Comparison of ENCODE assay signal across 21 cellular contexts in genomic region chr1:197392541-197392940, GRCh38.
DNase-seq lines count a peak whose midpoint lies in the region; ATAC-seq and TF ChIP-seq lines count a peak whose summit lies in the region.
"Had no signal": no experiment of that assay in that cellular context is flagged by ENCODE, and none has a peak within 500 bp of the region (broad histone marks: within the 10 kb centered on the region; RNA-seq: fewer than 3 reads in every experiment).

No MANE protein-coding gene starts in this region.

- H3K79me2 ChIP-seq in SK-N-SH (ENCODE audit: insufficient read depth) (no peaks in the 10 kb centered on the region), HCT116 (ENCODE audit: insufficient read depth, low read length) (no peaks in the 10 kb centered on the region)

- H3F3A ChIP-seq in SK-N-SH (replicated peaks; ENCODE audit: insufficient read depth): peaks cover 4% of the 10 kb centered on the region

- H3K27me3 ChIP-seq in SK-N-SH (ENCODE audit: insufficient read depth) (no peaks in the 10 kb centered on the region), HCT116 (ENCODE audit: insufficient read depth, low read length) (no peaks in the 10 kb centered on the region)
- H3K27me3 ChIP-seq in naive thymus-derived CD4-positive, alpha-beta T cell (ENCODE audit: control insufficient read depth in 2 of 2, insufficient read depth in 2 of 2, low read length in 2 of 2): no peaks in the 10 kb centered on the region

- no peak overlapping the region for H2AFZ ChIP-seq in SK-N-SH (ENCODE audit: low read depth)
- peak overlapping the region; percentile 57 for H2AFZ ChIP-seq in HCT116 (ENCODE audit: low read depth, low read length, poor library complexity, severe bottlenecking)

- no peaks in the 10 kb centered on the region; a peak in 1 of 4 replicates for H3K4me1 ChIP-seq in SK-N-SH (ENCODE audit: control insufficient read depth in 1 of 2, insufficient read depth in 2 of 2, low read depth in 1 of 2, low read length in 1 of 2)
- H3K4me1 ChIP-seq in HCT116 (ENCODE audit: control insufficient read depth in 1 of 2, insufficient read depth in 2 of 2, low read length in 2 of 2): no peaks in the 10 kb centered on the region
- peaks cover 0 to 28% of the 10 kb centered on the region in 2 donors for H3K4me1 ChIP-seq in naive thymus-derived CD4-positive, alpha-beta T cell (ENCODE audit: control insufficient read depth in 2 of 2, insufficient read depth in 2 of 2, low read length in 2 of 2)

- no peak overlapping the region for H3K9ac ChIP-seq in SK-N-SH
- no peak overlapping the region for H3K9ac ChIP-seq in HCT116 (ENCODE audit: low read length)

- TF ChIP-seq EP300 in SK-N-SH (IDR thresholded peaks at IDR 0.05; ENCODE audit: borderline replicate concordance in 1 of 2, low read depth in 1 of 2, low read length in 1 of 2): no peak

- intact Hi-C loops in HCT116 (cut with micrococcal nuclease): no loop called here
- intact Hi-C loops in naive thymus-derived CD4-positive, alpha-beta T cell (cut with micrococcal nuclease): loop anchor here in 1 of 2 donors (5.0 kb wide), 5 partner anchors 35 to 1075 kb away; partner anchors contain the start of gene C1orf53

- H3K36me3 Mint-ChIP-seq in T-cell: no peaks in the 10 kb centered on the region
- H3K36me3 Mint-ChIP-seq in naive thymus-derived CD4-positive, alpha-beta T cell: no peaks in the 10 kb centered on the region
- no peaks in the 10 kb centered on the region for H3K36me3 Mint-ChIP-seq in naive thymus-derived CD8-positive, alpha-beta T cell
- H3K36me3 Mint-ChIP-seq: CD14-positive monocyte had no signal

- DNase-seq in SK-N-SH: no peak
- DNase-seq in HCT116 (ENCODE audit: low read depth, low spot score): no peak
- no peak for DNase-seq in T-cell
- DNase-seq in naive thymus-derived CD4-positive, alpha-beta T cell: no peak
- DNase-seq in naive thymus-derived CD8-positive, alpha-beta T cell: no peak
- no peak for DNase-seq in retina
- DNase-seq: H7, HFFc6, NCI-H1105 treated with DMSO at 0.1 percent for 48 hours, NCI-H2029 treated with DMSO at 0.1 percent for 48 hours, NCI-H2227 treated with DMSO at 0.1 percent for 48 hours, NCI-H526 treated with DMSO at 0.1 percent for 48 hours, SHP77 had no signal

- RAD21 ChIA-PET in HCT116 (lab: Charles Lee; ENCODE audit: low non-redundant PET in 1 of 2, low total read pairs in 2 of 2, uncharacterized antibody in 2 of 2, unreplicated experiment in 2 of 2): no interaction called here

- H3K9me2 ChIP-seq in SK-N-SH: no peaks in the 10 kb centered on the region
- no peaks in the 10 kb centered on the region for H3K9me2 ChIP-seq in HCT116 (ENCODE audit: insufficient read depth)

- ATAC-seq in SK-N-SH treated with all-trans-retinoic acid at 6 μM for 48 hours (peak; percentile 78), HCT116 (no peak), T-cell (replicated peaks in 1 of 4) (no peak), GM18873 (IDR thresholded peaks at IDR 0.05; ENCODE audit: low FRiP score, unreplicated experiment) (no peak)
- ATAC-seq in naive thymus-derived CD4-positive, alpha-beta T cell: no peak
- ATAC-seq in naive thymus-derived CD8-positive, alpha-beta T cell: no peak
- ATAC-seq: Panc1 had no signal

- H3K9me3 ChIP-seq in SK-N-SH: no peaks in the 10 kb centered on the region
- H3K9me3 ChIP-seq in HCT116 (ENCODE audit: control insufficient read depth in 1 of 2, insufficient read depth in 1 of 2, low read depth in 1 of 2, low read length in 2 of 2): no peaks in the 10 kb centered on the region
- no peaks in the 10 kb centered on the region for H3K9me3 ChIP-seq in naive thymus-derived CD4-positive, alpha-beta T cell (ENCODE audit: control insufficient read depth in 2 of 3, low read length in 3 of 3)

- H4K20me1 ChIP-seq in SK-N-SH (ENCODE audit: insufficient read depth) (no peaks in the 10 kb centered on the region), HCT116 (ENCODE audit: insufficient read depth) (no peaks in the 10 kb centered on the region)

- H3K4me3 ChIP-seq in SK-N-SH (ENCODE audit: low read depth in 2 of 2, low read length in 1 of 2) (no peak overlapping the region), HCT116 (replicated peaks in 1 of 2; ENCODE audit: low read depth in 1 of 2, low read length in 2 of 2) (no peak overlapping the region)
- H3K4me3 ChIP-seq in naive thymus-derived CD4-positive, alpha-beta T cell (ENCODE audit: low read length): no peak overlapping the region

- H3K27ac ChIP-seq in SK-N-SH (ENCODE audit: low read depth in 2 of 2, low read length in 1 of 2): no peak overlapping the region; a peak in 1 of 4 replicates
- H3K27ac ChIP-seq in HCT116 (ENCODE audit: low read depth, low read length): no peak overlapping the region
- no peak overlapping the region for H3K27ac ChIP-seq in naive thymus-derived CD4-positive, alpha-beta T cell (ENCODE audit: low read depth, low read length)
- H3K27ac ChIP-seq: 22Rv1, RWPE1 had no signal

- H3K4me1 Mint-ChIP-seq in T-cell: peaks cover 39 to 42% (median 42%) of the 10 kb centered on the region in 3 donors
- peaks cover 18 to 56% (median 46%) of the 10 kb centered on the region in 7 donors for H3K4me1 Mint-ChIP-seq in naive thymus-derived CD4-positive, alpha-beta T cell
- peaks cover 18 to 37% (median 35%) of the 10 kb centered on the region in 4 donors for H3K4me1 Mint-ChIP-seq in naive thymus-derived CD8-positive, alpha-beta T cell
- H3K4me1 Mint-ChIP-seq: B cell had no signal

- no peaks in the 10 kb centered on the region for H3K9me3 Mint-ChIP-seq in T-cell
- no peaks in the 10 kb centered on the region for H3K9me3 Mint-ChIP-seq in naive thymus-derived CD4-positive, alpha-beta T cell
- no peaks in the 10 kb centered on the region for H3K9me3 Mint-ChIP-seq in naive thymus-derived CD8-positive, alpha-beta T cell
- H3K9me3 Mint-ChIP-seq: HFFc6; T-helper 1 cell treated with Interleukin-12 subunit alpha and Interleukin-12 subunit beta and Interleukin-4 antibody, amounts not matched to agents 30 μg/mL and 1 μg/mL, for 36 hours had no signal

- 19% methylated on average over 1 of the region's 1 CpG for WGBS in SK-N-SH (ENCODE audit: low lambda C conversion rate)

- no peak for TF ChIP-seq POLR2A in HCT116 (IDR thresholded peaks at IDR 0.05; ENCODE audit: borderline replicate concordance, extremely low read depth, insufficient read depth, insufficient read length)

- peak overlapping the region; percentile 29 to 87 for H3K27ac Mint-ChIP-seq in T-cell
- H3K27ac Mint-ChIP-seq in naive thymus-derived CD4-positive, alpha-beta T cell: peak overlapping the region in 6 of 9 donors; percentile 52 to 93 (median 90)
- H3K27ac Mint-ChIP-seq in naive thymus-derived CD8-positive, alpha-beta T cell: peak overlapping the region in 5 of 10 donors; percentile 17 to 94 (median 85)
- H3K27ac Mint-ChIP-seq: B cell; CD14-positive monocyte; HFFc6; T-helper 1 cell treated with Interleukin-12 subunit alpha and Interleukin-12 subunit beta and Interleukin-4 antibody, amounts not matched to agents 30 μg/mL and 1 μg/mL, for 36 hours had no signal

- no TSS peak for BruUV-seq in HCT116 (replicated peaks; lab: Mats Ljungman, UMichigan)

- H3K4me2 ChIP-seq in SK-N-SH (no peak overlapping the region), HCT116 (ENCODE audit: low read length) (no peak overlapping the region)

- TF ChIP-seq RAD21 in SK-N-SH (IDR thresholded peaks at IDR 0.05; ENCODE audit: low read length): no peak
- TF ChIP-seq RAD21 in HCT116 (IDR thresholded peaks at IDR 0.05; ENCODE audit: low read depth): no peak

- POLR2A ChIA-PET in SK-N-SH (lab: Yijun Ruan, JAX): no interaction called here
- POLR2A ChIA-PET in HCT116 (lab: Charles Lee): no interaction called here
- POLR2A ChIA-PET in T-cell (lab: Charles Lee): no interaction called here
- POLR2A ChIA-PET in naive thymus-derived CD4-positive, alpha-beta T cell (lab: Charles Lee): interaction anchor here (1.2 kb wide), 1 partner anchor 12 kb away, joined by 3 read pairs; no protein-coding TSS in a partner anchor
- POLR2A ChIA-PET in naive thymus-derived CD8-positive, alpha-beta T cell (lab: Charles Lee): no interaction called here

- H3K27me3 Mint-ChIP-seq in T-cell: no peaks in the 10 kb centered on the region
- peaks cover 0 to 14% (median 0%) of the 10 kb centered on the region in 5 donors for H3K27me3 Mint-ChIP-seq in naive thymus-derived CD4-positive, alpha-beta T cell
- H3K27me3 Mint-ChIP-seq in naive thymus-derived CD8-positive, alpha-beta T cell: no peaks in the 10 kb centered on the region
- H3K27me3 Mint-ChIP-seq: B cell had no signal

- CTCF ChIA-PET in SK-N-SH (lab: Yijun Ruan, JAX) (interaction anchor here (1.0 to 1.8 kb wide), 3 partner anchors 9 to 213 kb away, joined by 3 to 5 read pairs (median 3); no protein-coding TSS in a partner anchor), HCT116 (lab: Charles Lee) (interaction anchor here (0.8 kb wide), 1 partner anchor 7 kb away, joined by 5 read pairs; no protein-coding TSS in a partner anchor), T-cell (lab: Charles Lee) (interaction anchor here (0.6 to 1.0 kb wide), 2 partner anchors 7 to 9 kb away, joined by 3 to 4 read pairs; no protein-coding TSS in a partner anchor)
- CTCF ChIA-PET in naive thymus-derived CD4-positive, alpha-beta T cell (lab: Charles Lee): interaction anchor here (1.3 kb wide), 2 partner anchors 7 to 9 kb away, joined by 3 to 7 read pairs; no protein-coding TSS in a partner anchor

- no peak for TF ChIP-seq CTCF in SK-N-SH (IDR thresholded peaks at IDR 0.05)
- TF ChIP-seq CTCF in HCT116 (IDR thresholded peaks at IDR 0.05 in 2 of 3, conservative IDR thresholded peaks at IDR 0.05 in 1 of 3; ENCODE audit: borderline replicate concordance in 1 of 3, insufficient read depth in 1 of 3, low read depth in 2 of 3, low read length in 2 of 3): no peak

- no peak overlapping the region for H3K4me3 Mint-ChIP-seq in T-cell
- H3K4me3 Mint-ChIP-seq in naive thymus-derived CD4-positive, alpha-beta T cell: peak overlapping the region in 1 of 10 donors; percentile 72
- no peak overlapping the region for H3K4me3 Mint-ChIP-seq in naive thymus-derived CD8-positive, alpha-beta T cell
- H3K4me3 Mint-ChIP-seq: B cell; CD14-positive monocyte; HFFc6; T-helper 1 cell treated with Interleukin-12 subunit alpha and Interleukin-12 subunit beta and Interleukin-4 antibody, amounts not matched to agents 30 μg/mL and 1 μg/mL, for 36 hours had no signal

- H3K36me3 ChIP-seq in SK-N-SH (replicated peaks in 1 of 2; ENCODE audit: control insufficient read depth in 1 of 2, insufficient read depth in 2 of 2, low read length in 1 of 2) (no peaks in the 10 kb centered on the region), HCT116 (ENCODE audit: control insufficient read depth in 1 of 2, insufficient read depth in 2 of 2, low read length in 2 of 2) (no peaks in the 10 kb centered on the region)
- no peaks in the 10 kb centered on the region for H3K36me3 ChIP-seq in naive thymus-derived CD4-positive, alpha-beta T cell (ENCODE audit: control insufficient read depth in 2 of 3, insufficient read depth in 3 of 3, low read length in 3 of 3)

TF ChIP-seq in SK-N-SH treated with all-trans-retinoic acid at 6 μM for 48 hours, 23 proteins besides CTCF, POLR2A, EP300 and RAD21 (continues in another document):
- TF ChIP-seq RARB (CRISPR knock-in tag; IDR thresholded peaks at IDR 0.05) (no peak), SNAI2 (CRISPR knock-in tag; IDR thresholded peaks at IDR 0.05) (no peak)

TF ChIP-seq in SK-N-SH, 30 proteins besides CTCF, POLR2A, EP300 and RAD21 (continues in another document):
- TF ChIP-seq TAF1 (IDR thresholded peaks at IDR 0.05; ENCODE audit: borderline replicate concordance, low read depth, low read length): no peak

TF ChIP-seq in HCT116, 20 proteins besides CTCF, POLR2A, EP300 and RAD21 (continues in another document):
- no peak for TF ChIP-seq JUND (IDR thresholded peaks at IDR 0.05)
